ENCODE assay signal across 20 cellular contexts in the genomic region with DNA sequence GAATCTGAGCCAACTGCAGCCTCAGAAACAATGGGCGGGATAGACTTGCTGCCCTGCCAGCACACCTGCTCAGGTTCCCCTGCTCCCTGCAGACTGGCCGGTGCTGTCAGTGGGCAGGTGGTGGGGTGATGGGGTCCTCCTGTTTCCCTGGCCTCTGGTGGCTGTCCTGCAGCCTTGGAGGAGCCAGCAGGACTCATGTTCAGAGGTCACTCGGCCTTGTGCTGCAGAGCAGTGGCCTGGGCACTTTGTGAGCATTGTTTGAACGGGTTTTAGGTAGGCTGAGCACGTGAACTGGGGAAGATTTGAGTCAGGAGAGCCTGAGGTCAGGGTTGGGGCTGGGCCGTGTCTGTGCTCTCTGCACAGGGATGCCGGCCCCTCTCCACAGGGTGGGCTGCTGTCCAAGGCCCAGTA. TPM values are rescaled to one million over a fixed set of nuclear protein-coding genes. Genes with fewer than 3 reads are reported as not detected.
"Had no signal": no experiment of that assay in that cellular context is flagged by ENCODE, and none has a peak within 500 bp of the region (broad histone marks: within the 10 kb centered on the region; RNA-seq: fewer than 3 reads in every experiment).

No MANE protein-coding gene starts in this region.

- H3K4me3 Mint-ChIP-seq: naive thymus-derived CD4-positive, alpha-beta T cell; type B pancreatic cell had no signal

- H3K27me3 ChIP-seq: colonic mucosa, foreskin keratinocyte, ovary, suprapubic skin, thyroid gland, uterus had no signal

- H3K4me1 ChIP-seq: colonic mucosa, foreskin keratinocyte, suprapubic skin, uterus had no signal

- H3K27me3 Mint-ChIP-seq: naive thymus-derived CD4-positive, alpha-beta T cell; progenitor cell of endocrine pancreas; type B pancreatic cell had no signal

- H3K4me3 ChIP-seq: colonic mucosa, ovary, suprapubic skin, thyroid gland, uterus had no signal

- H3K36me3 ChIP-seq: ovary, uterus had no signal

- DNase-seq: colonic mucosa; dermis blood vessel endothelial cell; erythroblast; foreskin keratinocyte; head of caudate nucleus; hypothalamus; mammary epithelial cell; naive thymus-derived CD4-positive, alpha-beta T cell; ovary; small intestine; stimulated activated CD4-positive, alpha-beta T cell treated with anti-CD3 and anti-CD28 coated beads, Interleukin-12 subunit alpha, Interleukin-12 subunit beta, amount 100 ng/mL, for 4 hours; stimulated activated naive CD8-positive, alpha-beta T cell treated with anti-CD3 and anti-CD28 coated beads, Interleukin-15, Interleukin-2, amounts not matched to agents 100 U/mL and 50 U/mL, for 24 hours; uterus had no signal

- H3K9me3 ChIP-seq: colonic mucosa, ovary, suprapubic skin, thyroid gland, uterus had no signal

- H3K27ac Mint-ChIP-seq: naive thymus-derived CD4-positive, alpha-beta T cell; progenitor cell of endocrine pancreas; type B pancreatic cell had no signal

- H3K27ac ChIP-seq: colonic mucosa, foreskin keratinocyte, ovary, suprapubic skin, uterus had no signal

- ATAC-seq: foreskin keratinocyte; left lobe of liver; naive thymus-derived CD4-positive, alpha-beta T cell; right cardiac atrium; stimulated activated naive CD8-positive, alpha-beta T cell treated with anti-CD3 and anti-CD28 coated beads, Interleukin-15, Interleukin-2, amounts not matched to agents 100 U/mL and 50 U/mL, for 24 hours had no signal

- H3K9me3 Mint-ChIP-seq: naive thymus-derived CD4-positive, alpha-beta T cell; type B pancreatic cell had no signal

RNA-seq across cellular contexts. Expression of a gene that starts 50.8 kb away (rescaled TPM):
- total RNA-seq: mononuclear cell had no signal
- polyA plus RNA-seq: naive thymus-derived CD4-positive, alpha-beta T cell had no signal

RNA-seq across cellular contexts. Expression of a gene that starts 52.2 kb away (rescaled TPM):
- total RNA-seq: foreskin keratinocyte had no signal
